In genomic region chr22:30823015-30823370, GRCh38 we compare ENCODE assay signal across 10 cellular contexts.
DNase-seq lines count a peak whose midpoint lies in the region; ATAC-seq and TF ChIP-seq lines count a peak whose summit lies in the region.
"Had no signal": no experiment of that assay in that cellular context is flagged by ENCODE, and none has a peak within 500 bp of the region (broad histone marks: within the 10 kb centered on the region; RNA-seq: fewer than 3 reads in every experiment).

No MANE protein-coding gene starts in this region.

- H3K4me1 Mint-ChIP-seq in CD8-positive, alpha-beta memory T cell: peaks cover 6 to 12% (median 11%) of the 10 kb centered on the region in 3 donors
- peaks cover 2 to 12% (median 5%) of the 10 kb centered on the region in 7 donors for H3K4me1 Mint-ChIP-seq in naive thymus-derived CD4-positive, alpha-beta T cell
- H3K4me1 Mint-ChIP-seq: activated B cell treated with CpG ODN at 0.5 μM for 24 hours had no signal

- H3K9me3 ChIP-seq in CD8-positive, alpha-beta memory T cell (ENCODE audit: low read length): no peaks in the 10 kb centered on the region
- no peaks in the 10 kb centered on the region for H3K9me3 ChIP-seq in naive thymus-derived CD4-positive, alpha-beta T cell (ENCODE audit: control insufficient read depth in 2 of 3, low read length in 3 of 3)
- no peaks in the 10 kb centered on the region for H3K9me3 ChIP-seq in A673 (ENCODE audit: low read depth, low read length, poor library complexity, severe bottlenecking)
- H3K9me3 ChIP-seq: prostate gland had no signal

- peak overlapping the region in 5 of 7 donors; percentile 32 to 68 (median 50) for H3K4me3 Mint-ChIP-seq in CD8-positive, alpha-beta memory T cell
- peak overlapping the region; percentile 34 to 76 (median 59) for H3K4me3 Mint-ChIP-seq in naive thymus-derived CD4-positive, alpha-beta T cell
- H3K4me3 Mint-ChIP-seq: activated B cell treated with CpG ODN at 0.5 μM for 24 hours had no signal

- H3K36me3 ChIP-seq in CD8-positive, alpha-beta memory T cell (ENCODE audit: insufficient read depth, low read length): no peaks in the 10 kb centered on the region
- H3K36me3 ChIP-seq in naive thymus-derived CD4-positive, alpha-beta T cell (ENCODE audit: control insufficient read depth in 2 of 3, insufficient read depth in 3 of 3, low read length in 3 of 3): no peaks in the 10 kb centered on the region
- no peaks in the 10 kb centered on the region for H3K36me3 ChIP-seq in A673 (ENCODE audit: insufficient read depth, low read length, poor library complexity, severe bottlenecking)
- H3K36me3 ChIP-seq: prostate gland had no signal

- TF ChIP-seq CTCF in dorsolateral prefrontal cortex (IDR thresholded peaks at IDR 0.05 in 54 of 56, conservative IDR thresholded peaks at IDR 0.05 in 2 of 56; ENCODE audit: low read depth in 1 of 56, partially characterized antibody in 56 of 56) (no peak), A673 (conservative IDR thresholded peaks at IDR 0.05; ENCODE audit: low read depth, low read length) (no peak)

- H3K4me3 ChIP-seq in CD8-positive, alpha-beta memory T cell (ENCODE audit: low read length): no peak overlapping the region
- peak overlapping the region; percentile 34 to 80 (median 65) for H3K4me3 ChIP-seq in dorsolateral prefrontal cortex
- H3K4me3 ChIP-seq in naive thymus-derived CD4-positive, alpha-beta T cell (ENCODE audit: low read length): no peak overlapping the region
- H3K4me3 ChIP-seq in A673 (ENCODE audit: low read depth, low read length, poor library complexity, severe bottlenecking): no peak overlapping the region

- no peak overlapping the region for H3K27ac Mint-ChIP-seq in CD8-positive, alpha-beta memory T cell
- no peak overlapping the region for H3K27ac Mint-ChIP-seq in naive thymus-derived CD4-positive, alpha-beta T cell
- H3K27ac Mint-ChIP-seq: activated B cell treated with CpG ODN at 0.5 μM for 24 hours had no signal

- H3K27me3 ChIP-seq in CD8-positive, alpha-beta memory T cell (ENCODE audit: insufficient read depth, low read length, poor library complexity, severe bottlenecking): peaks cover 20% of the 10 kb centered on the region
- peaks cover 0 to 2% (median 0%) of the 10 kb centered on the region in 45 donors for H3K27me3 ChIP-seq in dorsolateral prefrontal cortex
- H3K27me3 ChIP-seq in naive thymus-derived CD4-positive, alpha-beta T cell (ENCODE audit: control insufficient read depth in 2 of 2, insufficient read depth in 2 of 2, low read length in 2 of 2): peaks cover 0 to 12% of the 10 kb centered on the region in 2 donors
- peaks cover 47% of the 10 kb centered on the region for H3K27me3 ChIP-seq in A673 (replicated peaks; ENCODE audit: insufficient read depth, low read depth, low read length, poor library complexity)

- no peaks in the 10 kb centered on the region for H3K4me1 ChIP-seq in CD8-positive, alpha-beta memory T cell (ENCODE audit: insufficient read depth, low read length)
- H3K4me1 ChIP-seq in naive thymus-derived CD4-positive, alpha-beta T cell (ENCODE audit: control insufficient read depth in 2 of 2, insufficient read depth in 2 of 2, low read length in 2 of 2): peaks cover 0 to 3% of the 10 kb centered on the region in 2 donors
- no peaks in the 10 kb centered on the region for H3K4me1 ChIP-seq in A673 (ENCODE audit: insufficient read depth, low read length, poor library complexity, severe bottlenecking)
- H3K4me1 ChIP-seq: prostate gland had no signal

- DNase-seq in CD8-positive, alpha-beta memory T cell: no peak
- DNase-seq in HuH-7 (ENCODE audit: low spot score) (peak; percentile 78), dorsolateral prefrontal cortex (peak in 2 of 10 donors; percentile 26 to 48), A673 (ENCODE audit: low spot score) (no peak), C1 segment of cervical spinal cord (lab: John Stamatoyannopoulos, UW) (no peak)
- no peak for DNase-seq in naive thymus-derived CD4-positive, alpha-beta T cell
- DNase-seq: activated B cell treated with CpG ODN at 0.5 μM for 24 hours had no signal

- CTCF ChIA-PET in CD8-positive, alpha-beta memory T cell (lab: Charles Lee): no interaction called here
- CTCF ChIA-PET in naive thymus-derived CD4-positive, alpha-beta T cell (lab: Charles Lee): interaction anchor here (0.6 kb wide), 1 partner anchor 31 kb away, joined by 3 read pairs; no protein-coding TSS in a partner anchor
- CTCF ChIA-PET in A673 (lab: Charles Lee): no interaction called here

- H3K9me3 Mint-ChIP-seq in CD8-positive, alpha-beta memory T cell: peaks cover 0 to 2% (median 0%) of the 10 kb centered on the region in 5 donors
- H3K9me3 Mint-ChIP-seq in naive thymus-derived CD4-positive, alpha-beta T cell: peaks cover 0 to 3% (median 0%) of the 10 kb centered on the region in 11 donors
- H3K9me3 Mint-ChIP-seq: activated B cell treated with CpG ODN at 0.5 μM for 24 hours had no signal

- POLR2A ChIA-PET in CD8-positive, alpha-beta memory T cell (lab: Charles Lee): no interaction called here
- POLR2A ChIA-PET in naive thymus-derived CD4-positive, alpha-beta T cell (lab: Charles Lee): no interaction called here
- POLR2A ChIA-PET in A673 (lab: Charles Lee; ENCODE audit: low non-redundant PET): no interaction called here

- H3K27ac ChIP-seq in CD8-positive, alpha-beta memory T cell (ENCODE audit: low read depth, low read length): no peak overlapping the region
- H3K27ac ChIP-seq in dorsolateral prefrontal cortex: peak overlapping the region in 19 of 59 donors; percentile 6 to 79 (median 47)
- no peak overlapping the region for H3K27ac ChIP-seq in naive thymus-derived CD4-positive, alpha-beta T cell (ENCODE audit: low read depth, low read length)
- no peak overlapping the region for H3K27ac ChIP-seq in A673 (ENCODE audit: low read depth, low read length, poor library complexity, severe bottlenecking)
- H3K27ac ChIP-seq: prostate gland had no signal

- no peak for ATAC-seq in naive thymus-derived CD4-positive, alpha-beta T cell
- ATAC-seq in HG03175 (IDR thresholded peaks at IDR 0.05; ENCODE audit: unreplicated experiment) (no peak), HG02678 (IDR thresholded peaks at IDR 0.05; ENCODE audit: unreplicated experiment) (no peak)

- peaks cover 36 to 70% of the 10 kb centered on the region in 2 donors for H3K27me3 Mint-ChIP-seq in CD8-positive, alpha-beta memory T cell
- peaks cover 43 to 57% (median 51%) of the 10 kb centered on the region in 5 donors for H3K27me3 Mint-ChIP-seq in naive thymus-derived CD4-positive, alpha-beta T cell

- intact Hi-C loops in dorsolateral prefrontal cortex (cut with DNase I) (no loop called here), A673 (cut with micrococcal nuclease; ENCODE audit: unreplicated experiment) (no loop called here)
- intact Hi-C loops in naive thymus-derived CD4-positive, alpha-beta T cell (cut with micrococcal nuclease): no loop called here

- no TSS peak for BruUV-seq in A673 (replicated peaks; lab: Mats Ljungman, UMichigan)

- H3K36me3 Mint-ChIP-seq in CD8-positive, alpha-beta memory T cell: peaks cover 0 to 5% (median 0%) of the 10 kb centered on the region in 3 donors
- H3K36me3 Mint-ChIP-seq in naive thymus-derived CD4-positive, alpha-beta T cell: peaks cover 0 to 4% (median 0%) of the 10 kb centered on the region in 5 donors

Comparison
In these comparisons a context has a peak if more than half of its experiments do, and no peak if none do; other contexts are left out.
1. H3K4me3 ChIP-seq: peak in dorsolateral prefrontal cortex (59 of 59); none in CD8-positive, alpha-beta memory T cell (single experiment), naive thymus-derived CD4-positive, alpha-beta T cell (single experiment) and A673 (single experiment).